Comparison of ENCODE assay signal across 9 cellular contexts in genomic region chr2:237860273-237860935, GRCh38. TPM values are rescaled to one million over a fixed set of nuclear protein-coding genes. Genes with fewer than 3 reads are reported as not detected.
DNase-seq lines count a peak whose midpoint lies in the region; ATAC-seq and TF ChIP-seq lines count a peak whose summit lies in the region.
"Had no signal": no experiment of that assay in that cellular context is flagged by ENCODE, and none has a peak within 500 bp of the region (broad histone marks: within the 10 kb centered on the region; RNA-seq: fewer than 3 reads in every experiment).

No MANE protein-coding gene starts in this region.

- TF ChIP-seq POLR2A in gastroesophageal sphincter (IDR thresholded peaks at IDR 0.05) (no peak), prostate gland (IDR thresholded peaks at IDR 0.05) (no peak)

- POLR2A ChIA-PET in CD4-positive, alpha-beta T cell (lab: Charles Lee), result no interaction called here

- TF ChIP-seq CTCF in gastroesophageal sphincter (IDR thresholded peaks at IDR 0.05) (no peak), prostate gland (IDR thresholded peaks at IDR 0.05) (no peak)
- no peak for TF ChIP-seq CTCF in CD4-positive, alpha-beta T cell (IDR thresholded peaks at IDR 0.05)

- H3K9me3 ChIP-seq in ES-I3 (ENCODE audit: control insufficient read depth, insufficient read depth, low read length) (no peaks in the 10 kb centered on the region), SK-N-MC (ENCODE audit: low read depth, low read length) (no peaks in the 10 kb centered on the region), gastroesophageal sphincter (no peaks in the 10 kb centered on the region), prostate gland (no peaks in the 10 kb centered on the region)
- H3K9me3 ChIP-seq in CD4-positive, alpha-beta T cell (ENCODE audit: control insufficient read depth, low read length), result no peaks in the 10 kb centered on the region

- H3K36me3 Mint-ChIP-seq in CD4-positive, alpha-beta T cell (ENCODE audit: low read depth), result no peaks in the 10 kb centered on the region

- peak overlapping the region; percentile 26; the same call in 1 of the 2 replicates for H3K9ac ChIP-seq in ES-I3 (ENCODE audit: low read depth, low read length)
- H3K9ac ChIP-seq in SK-N-MC (ENCODE audit: insufficient read length), result peak overlapping the region; percentile 87

- peak overlapping the region; percentile 96 for H3K4me3 ChIP-seq in SK-N-MC
- H3K4me3 ChIP-seq in gastroesophageal sphincter, result peak overlapping the region; percentile 65 to 75
- peak overlapping the region; percentile 48 to 58 for H3K4me3 ChIP-seq in prostate gland
- H3K4me3 ChIP-seq: lung had no signal

- no peaks in the 10 kb centered on the region for H3K9me3 Mint-ChIP-seq in CD4-positive, alpha-beta T cell

- WGBS in gastroesophageal sphincter (ENCODE audit: low coverage in 1 of 2), 2 donors, result 16 to 29% methylated on average over 10 to 11 of the region's 22 CpGs
- WGBS in prostate gland, result 28% methylated on average over 22 of the region's 22 CpGs

- no peak for DNase-seq in SK-N-MC (ENCODE audit: low read depth, low spot score)
- no peak for DNase-seq in prostate gland (ENCODE audit: low spot score)
- DNase-seq in activated CD8-positive, alpha-beta memory T cell treated with anti-CD3 and anti-CD28 coated beads, Interleukin-2, amount 50 U/mL, for 4 hours, result no peak
- DNase-seq in dermis blood vessel endothelial cell, result no peak
- DNase-seq in CD4-positive, alpha-beta T cell, result no peak

- H3K27ac ChIP-seq in SK-N-MC, result peak overlapping the region; percentile 33
- H3K27ac ChIP-seq in gastroesophageal sphincter, result peak overlapping the region; percentile 90 to 97 (median 96)
- peak overlapping the region; percentile 76 to 78 for H3K27ac ChIP-seq in prostate gland
- H3K27ac ChIP-seq in CD4-positive, alpha-beta T cell (ENCODE audit: low read depth, low read length), result no peak overlapping the region

- peaks cover 45% of the 10 kb centered on the region for H3K27me3 Mint-ChIP-seq in CD4-positive, alpha-beta T cell

- no peak for TF ChIP-seq EP300 in gastroesophageal sphincter (IDR thresholded peaks at IDR 0.05)

- H3K4me3 Mint-ChIP-seq in CD4-positive, alpha-beta T cell, result no peak overlapping the region

- CTCF ChIA-PET in CD4-positive, alpha-beta T cell (lab: Charles Lee), result interaction anchor here (0.6 kb wide), 1 partner anchor 46 kb away, joined by 3 read pairs; no protein-coding TSS in a partner anchor

- no peak for ATAC-seq in gastroesophageal sphincter
- ATAC-seq in CD4-positive, alpha-beta T cell (ENCODE audit: poor library complexity), result no peak
- no peak for ATAC-seq in HG02623 (IDR thresholded peaks at IDR 0.05; ENCODE audit: unreplicated experiment)

- peaks cover 5% of the 10 kb centered on the region for H3K4me1 Mint-ChIP-seq in CD4-positive, alpha-beta T cell (ENCODE audit: low read depth)

- peaks cover 15% of the 10 kb centered on the region; the same call in 1 of the 2 replicates for H3K4me1 ChIP-seq in ES-I3 (ENCODE audit: insufficient read depth, low read length)
- peaks cover 7 to 74% (median 34%) of the 10 kb centered on the region in 3 donors for H3K4me1 ChIP-seq in gastroesophageal sphincter
- H3K4me1 ChIP-seq in prostate gland (replicated peaks), result peaks cover 3% of the 10 kb centered on the region

- intact Hi-C loops in prostate gland (cut with DNase I), result loop anchor here (5.0 kb wide), 1 partner anchor 37 kb away; no protein-coding TSS in a partner anchor
- intact Hi-C loops in CD4-positive, alpha-beta T cell (cut with DNase I, micrococcal nuclease), result no loop called here

- H3K27me3 ChIP-seq in gastroesophageal sphincter (peaks cover 12% of the 10 kb centered on the region), prostate gland (replicated peaks; ENCODE audit: insufficient read depth) (no peaks in the 10 kb centered on the region)
- H3K27me3 ChIP-seq in CD4-positive, alpha-beta T cell (ENCODE audit: control insufficient read depth, insufficient read depth, low read length), result peaks cover 45% of the 10 kb centered on the region

- H3K27ac Mint-ChIP-seq in CD4-positive, alpha-beta T cell, result no peak overlapping the region

- H3K36me3 ChIP-seq in ES-I3 (ENCODE audit: insufficient read depth, low read length), result no peaks in the 10 kb centered on the region
- no peaks in the 10 kb centered on the region for H3K36me3 ChIP-seq in SK-N-MC (ENCODE audit: insufficient read depth, low read length)
- no peaks in the 10 kb centered on the region for H3K36me3 ChIP-seq in gastroesophageal sphincter
- H3K36me3 ChIP-seq in prostate gland, result no peaks in the 10 kb centered on the region

RNA-seq across cellular contexts. Expression of gene RAMP1, which starts 1.0 kb away (rescaled TPM):
- 100 to 1,000 TPM; 213 to 355 (median 286) TPM for total RNA-seq in gastroesophageal sphincter
- 100 to 1,000 TPM in 1 of 2 donors, 10 to 100 TPM in 1; 75.3 to 300 TPM for total RNA-seq in prostate gland
- 0.85 TPM in 1 of 2 replicates, not detected in the other for total RNA-seq in dermis blood vessel endothelial cell
- total RNA-seq in CD4-positive, alpha-beta T cell, result not detected

Comparison
In these comparisons a context has a peak if more than half of its experiments do, and no peak if none do; other contexts are left out.
1. RNA of gene RAMP1, which starts 1.0 kb away (total RNA-seq): 213 to 355 TPM in gastroesophageal sphincter and 75.3 to 300 TPM in prostate gland; 0.85 TPM in dermis blood vessel endothelial cell and not detected in CD4-positive, alpha-beta T cell; every median in the first group is over 10 times any median in the second.
2. Peak in every context shown above with its lines, with median percentiles within 50 percentile points of each other: H3K4me3 ChIP-seq.